1 cellular context compared by ENCODE assay signal in the genomic region with DNA sequence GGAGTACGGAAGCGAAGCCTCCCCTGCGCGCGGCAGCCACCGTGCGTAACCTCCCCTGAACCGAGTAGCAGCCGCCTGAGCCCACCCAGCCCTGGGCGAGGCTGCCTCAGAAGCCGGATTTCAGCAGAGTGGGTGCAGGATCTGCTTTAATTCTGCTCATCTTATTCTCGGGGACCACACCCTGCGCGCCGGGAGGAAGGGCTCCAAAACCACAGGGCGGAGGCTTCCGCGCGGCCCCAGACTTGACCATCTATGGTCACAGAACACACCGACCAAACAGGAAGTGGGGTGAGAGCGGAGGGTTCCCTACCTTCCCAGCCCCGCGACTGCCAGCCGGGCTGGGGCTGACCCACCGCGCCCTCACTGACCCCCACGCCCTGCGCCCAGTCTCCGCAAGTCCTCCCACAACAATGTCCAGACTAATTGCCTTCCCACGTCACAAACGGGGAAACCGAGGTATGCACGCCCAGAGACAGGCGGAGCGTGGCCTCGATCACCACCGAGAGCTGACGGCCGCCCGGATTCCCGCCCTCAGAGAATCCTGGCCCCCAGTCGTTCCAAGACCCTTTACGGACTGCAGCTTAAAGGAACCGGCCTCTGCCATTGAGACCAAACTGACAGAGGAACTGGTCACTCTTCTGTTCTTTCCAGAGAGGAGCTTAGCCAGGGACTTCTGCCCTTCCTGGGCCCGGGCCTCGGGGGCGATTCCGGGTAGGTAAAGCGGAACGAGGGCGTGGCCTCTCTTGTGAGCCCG.
TF ChIP-seq lines count a peak whose summit lies in the region.

No MANE protein-coding gene starts in this region.

TF ChIP-seq in HCT116, 20 proteins besides CTCF, POLR2A, EP300 and RAD21 (continued from another document):
- TF ChIP-seq, protein P1, sequence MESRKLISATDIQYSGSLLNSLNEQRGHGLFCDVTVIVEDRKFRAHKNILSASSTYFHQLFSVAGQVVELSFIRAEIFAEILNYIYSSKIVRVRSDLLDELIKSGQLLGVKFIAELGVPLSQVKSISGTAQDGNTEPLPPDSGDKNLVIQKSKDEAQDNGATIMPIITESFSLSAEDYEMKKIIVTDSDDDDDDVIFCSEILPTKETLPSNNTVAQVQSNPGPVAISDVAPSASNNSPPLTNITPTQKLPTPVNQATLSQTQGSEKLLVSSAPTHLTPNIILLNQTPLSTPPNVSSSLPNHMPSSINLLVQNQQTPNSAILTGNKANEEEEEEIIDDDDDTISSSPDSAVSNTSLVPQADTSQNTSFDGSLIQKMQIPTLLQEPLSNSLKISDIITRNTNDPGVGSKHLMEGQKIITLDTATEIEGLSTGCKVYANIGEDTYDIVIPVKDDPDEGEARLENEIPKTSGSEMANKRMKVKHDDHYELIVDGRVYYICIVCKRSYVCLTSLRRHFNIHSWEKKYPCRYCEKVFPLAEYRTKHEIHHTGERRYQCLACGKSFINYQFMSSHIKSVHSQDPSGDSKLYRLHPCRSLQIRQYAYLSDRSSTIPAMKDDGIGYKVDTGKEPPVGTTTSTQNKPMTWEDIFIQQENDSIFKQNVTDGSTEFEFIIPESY (IDR thresholded peaks at IDR 0.05; ENCODE audit: extremely low read depth, insufficient replicate concordance, low read length) = no peak
- TF ChIP-seq SRF (IDR thresholded peaks at IDR 0.05; ENCODE audit: low read depth) (peak; percentile 99), SIN3A (IDR thresholded peaks at IDR 0.05; ENCODE audit: low read depth) (peak; percentile 78), ELF1 (IDR thresholded peaks at IDR 0.05; ENCODE audit: borderline replicate concordance, low read depth) (peak; percentile 64; the same call in 1 of the 2 replicates), ZNF274 (IDR thresholded peaks at IDR 0.05; ENCODE audit: low read depth, low read length) (no peak)
TF ChIP-seq in HCT116: peak in this region for 9.
